ENCODE assay signal across 8 cellular contexts in genomic region chr4:55866290-55866907, GRCh38. TPM values are rescaled to one million over a fixed set of nuclear protein-coding genes. Genes with fewer than 3 reads are reported as not detected.
A peak's percentile ranks its signal among the peaks of the same experiment; 100 is the strongest.
DNase-seq lines count a peak whose midpoint lies in the region; ATAC-seq, FAIRE-seq and TF ChIP-seq lines count a peak whose summit lies in the region.

No MANE protein-coding gene starts in this region.

- H3K9ac ChIP-seq in fibroblast of lung (ENCODE audit: insufficient read depth, low read length), result no peak overlapping the region

- H3K27ac ChIP-seq in fibroblast of lung (ENCODE audit: insufficient read depth, low read length) (peak overlapping the region; percentile 75), sigmoid colon (peak overlapping the region; percentile 20 to 67 (median 55))

- TF ChIP-seq CTCF in AG04449 (IDR thresholded peaks at IDR 0.05; ENCODE audit: insufficient read depth, low read length, missing control alignments) (no peak), fibroblast of lung (conservative IDR thresholded peaks at IDR 0.05 in 1 of 2, IDR thresholded peaks at IDR 0.05 in 1 of 2; ENCODE audit: low read depth in 1 of 2, low read length in 2 of 2) (no peak), sigmoid colon (IDR thresholded peaks at IDR 0.05) (no peak)

- H3K4me3 ChIP-seq in AG04449 (ENCODE audit: low read depth, low read length) (no peak overlapping the region), fibroblast of lung (replicated peaks in 1 of 4; ENCODE audit: control extremely low read depth in 1 of 4, insufficient read depth in 1 of 4, low read depth in 3 of 4, low read length in 4 of 4) (peak overlapping the region in 1 of 4 experiments; percentile 18), sigmoid colon (no peak overlapping the region)

- no peaks in the 10 kb centered on the region for H3K27me3 ChIP-seq in fibroblast of lung (ENCODE audit: control insufficient read depth, insufficient read depth, low read length)
- H3K27me3 ChIP-seq in sigmoid colon, result no peaks in the 10 kb centered on the region

- no peak for TF ChIP-seq EP300 in sigmoid colon (IDR thresholded peaks at IDR 0.05)

- peaks cover 10% of the 10 kb centered on the region for H3K36me3 ChIP-seq in fibroblast of lung (ENCODE audit: control insufficient read depth, insufficient read depth, low read length)
- peaks cover 6 to 65% (median 22%) of the 10 kb centered on the region in 4 donors for H3K36me3 ChIP-seq in sigmoid colon

- no peaks in the 10 kb centered on the region for H3K79me2 ChIP-seq in fibroblast of lung (ENCODE audit: control insufficient read depth, insufficient read depth, low read length)

- DNase-seq in AG04449 (ENCODE audit: low read depth, low spot score), result peak; percentile 78
- peak; percentile 30 for DNase-seq in SKM-1 (lab: John Stamatoyannopoulos, UW; ENCODE audit: unreplicated experiment)
- peak; percentile 95 to 96 for DNase-seq in fibroblast of lung (ENCODE audit: low read depth in 2 of 2)
- no peak for DNase-seq in sigmoid colon
- DNase-seq in activated gamma-delta T cell (lab: John Stamatoyannopoulos, UW), result no peak
- no peak for DNase-seq in GM12892 (ENCODE audit: insufficient read length)

- H3K4me1 ChIP-seq in fibroblast of lung (ENCODE audit: control insufficient read depth, extremely low read depth, insufficient read depth, low read length) (peaks cover 13% of the 10 kb centered on the region), sigmoid colon (peaks cover 0 to 22% (median 7%) of the 10 kb centered on the region in 4 donors)

- no peak overlapping the region for H2AFZ ChIP-seq in fibroblast of lung (ENCODE audit: low read length)

- H3K9me3 ChIP-seq in fibroblast of lung (ENCODE audit: control insufficient read depth, insufficient read depth, low read depth, low read length) (no peaks in the 10 kb centered on the region), sigmoid colon (no peaks in the 10 kb centered on the region)

- intact Hi-C loops in sigmoid colon (cut with DNase I), result no loop called here

- peak overlapping the region; percentile 82 for H3K4me2 ChIP-seq in fibroblast of lung (ENCODE audit: extremely low read depth, insufficient read depth, low read length)

- CTCF ChIA-PET in AG04449 (lab: Yijun Ruan, JAX), result interaction anchor here (0.6 to 2.9 kb wide), 17 partner anchors 11 to 934 kb away, joined by 3 to 36 read pairs (median 3); partner anchors contain the start of gene SRD5A3

- TF ChIP-seq POLR2A in sigmoid colon (IDR thresholded peaks at IDR 0.05) (no peak), GM12892 (IDR thresholded peaks at IDR 0.05; ENCODE audit: low read depth, low read length) (no peak)

- ATAC-seq in GM18870 (IDR thresholded peaks at IDR 0.05; ENCODE audit: unreplicated experiment) (peak; percentile 83), HG03108 (IDR thresholded peaks at IDR 0.05; ENCODE audit: unreplicated experiment) (peak; percentile 74)

- H4K20me1 ChIP-seq in fibroblast of lung (ENCODE audit: control insufficient read depth, extremely low read depth, insufficient read depth, low read length), result no peaks in the 10 kb centered on the region

- POLR2A ChIA-PET in AG04449 (lab: Yijun Ruan, JAX), result interaction anchor here (1.0 kb wide), 1 partner anchor 83 kb away, joined by 3 read pairs; the partner anchor contains the start of gene CEP135

- FAIRE-seq in GM12892 (lab: Jason Lieb, UNC), result no peak

- 57 to 63% methylated on average over 2 of the region's 2 CpGs for WGBS in sigmoid colon, 2 donors

RNA-seq across cellular contexts. Expression of gene EXOC1, which starts 13.0 kb away (rescaled TPM):
- 54.4 and 64.2 TPM in 2 replicates for total RNA-seq in fibroblast of lung
- polyA plus RNA-seq in fibroblast of lung, result 24.0 and 32.3 TPM in 2 replicates
- polyA plus RNA-seq in fibroblast of lung (2012), result 23.7 and 23.8 TPM in 2 replicates
- polyA minus RNA-seq in fibroblast of lung (ENCODE audit: low replicate concordance), result 4.6 and 5.7 TPM in 2 replicates
- total RNA-seq in sigmoid colon, result 10 to 100 TPM; 14.5 to 49.0 (median 21.7) TPM
- 10 to 100 TPM; 16.8 to 18.3 (median 17.2) TPM for polyA plus RNA-seq in sigmoid colon
- polyA plus RNA-seq in GM12892 (2012; ENCODE audit: missing spikeins), result 19.9 TPM

RNA-seq across cellular contexts. Expression of gene EXOC1L, which starts 46.8 kb away (rescaled TPM):
- total RNA-seq in fibroblast of lung (not detected in 2 replicates), sigmoid colon (not detected)
- polyA plus RNA-seq in fibroblast of lung (not detected in 2 replicates), sigmoid colon (not detected)
- polyA plus RNA-seq in fibroblast of lung (2012), result not detected in 2 replicates
- polyA minus RNA-seq in fibroblast of lung (ENCODE audit: low replicate concordance), result not detected in 2 replicates
- not detected for polyA plus RNA-seq in GM12892 (2012; ENCODE audit: missing spikeins)

Comparison
In these comparisons a context has a peak if more than half of its experiments do, and no peak if none do; other contexts are left out.
1. DNase-seq: peak in AG04449 (single experiment), SKM-1 (single experiment) and fibroblast of lung (2 of 2); none in sigmoid colon (single experiment), activated gamma-delta T cell (single experiment) and GM12892 (single experiment).